In the genomic region with DNA sequence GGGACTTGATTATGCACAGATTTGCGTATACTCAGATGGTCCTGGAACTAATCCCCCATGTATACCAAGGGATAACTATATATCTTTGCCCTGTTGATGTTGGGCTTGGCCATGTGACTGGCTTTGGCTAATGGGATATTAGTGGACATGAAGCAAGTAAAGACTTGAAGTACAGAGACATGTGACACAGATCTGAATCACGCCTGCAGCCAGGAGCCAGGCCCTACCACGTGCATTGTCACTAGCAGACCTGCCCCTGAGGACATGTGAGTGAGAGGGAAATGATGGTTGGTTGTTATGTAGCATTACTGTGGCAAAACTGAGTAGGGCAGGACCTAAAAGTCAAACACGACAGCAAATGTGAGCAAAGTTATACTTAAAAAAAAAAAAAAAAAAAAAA, we compare ENCODE assay signal across 23 cellular contexts.
DNase-seq lines count a peak whose midpoint lies in the region; ATAC-seq and TF ChIP-seq lines count a peak whose summit lies in the region.
"Had no signal": no experiment of that assay in that cellular context is flagged by ENCODE, and none has a peak within 500 bp of the region (broad histone marks: within the 10 kb centered on the region; RNA-seq: fewer than 3 reads in every experiment).

No MANE protein-coding gene starts in this region.

- DNase-seq in H9, result no peak
- DNase-seq in OCI-M1 (lab: John Stamatoyannopoulos, UW), result peak; percentile 50
- DNase-seq in mammary epithelial cell, result peak; percentile 31
- DNase-seq in mesendoderm, result peak; percentile 3
- no peak for DNase-seq in nephron progenitor cell
- DNase-seq in T-helper 17 cell, result no peak
- DNase-seq in effector CD8-positive, alpha-beta T cell (lab: John Stamatoyannopoulos, UW), result no peak
- DNase-seq: Caco-2; CD4-positive, alpha-beta memory T cell; DMS 273 treated with DMSO at 0.1 percent for 48 hours; DMS79 treated with DMSO at 0.1 percent for 48 hours; GOT3; NCI-H1092; NCI-H1436; NCI-H187 treated with DMSO at 0.1 percent for 48 hours; NCI-H2107; NCI-H510A; NK-92 treated with Interleukin-12 subunit alpha and Interleukin-12 subunit beta, amount 100 ng/mL, for 24 hours had no signal

- H2AFZ ChIP-seq in H9 (ENCODE audit: low read length) (no peak overlapping the region), mammary epithelial cell (ENCODE audit: low read depth, low read length) (no peak overlapping the region)

- H3K4ac ChIP-seq in H9 (ENCODE audit: low read depth, low read length) (no peak overlapping the region), mesendoderm (ENCODE audit: low read depth, low read length) (no peak overlapping the region)

- no peaks in the 10 kb centered on the region for H3K9me3 ChIP-seq in H9 (ENCODE audit: control insufficient read depth, low read depth, low read length)
- H3K9me3 ChIP-seq in mammary epithelial cell (replicated peaks; ENCODE audit: insufficient read depth, low read length), result no peaks in the 10 kb centered on the region
- no peaks in the 10 kb centered on the region for H3K9me3 ChIP-seq in T-helper 17 cell (ENCODE audit: control insufficient read depth, low read length, poor library complexity, severe bottlenecking)
- H3K9me3 ChIP-seq: BLaER1, Caco-2 had no signal

- CTCF ChIA-PET in mammary epithelial cell (lab: Charles Lee; ENCODE audit: low non-redundant PET), result no interaction called here

- H3K4me3 ChIP-seq in mammary epithelial cell (replicated peaks in 1 of 3; ENCODE audit: insufficient read depth in 1 of 3, low read depth in 2 of 3, low read length in 3 of 3) (no peak overlapping the region), mesendoderm (ENCODE audit: low read length) (no peak overlapping the region)
- H3K4me3 ChIP-seq: BLaER1, GM12878, K562 had no signal

- H3K79me1 ChIP-seq in H9 (ENCODE audit: insufficient read depth, low read depth, low read length, poor library complexity, severe bottlenecking), result no peaks in the 10 kb centered on the region
- H3K79me1 ChIP-seq in mesendoderm (ENCODE audit: low read length), result no peaks in the 10 kb centered on the region

- no peak overlapping the region for H4K5ac ChIP-seq in H9 (ENCODE audit: insufficient read length, low read depth, low read length)
- no peak overlapping the region for H4K5ac ChIP-seq in mesendoderm (ENCODE audit: low read length)

- in situ Hi-C loops in mammary epithelial cell (cut with MboI; ENCODE audit: low sequenced_read_pairs in 2 of 2), result no loop called here

- H3K79me2 ChIP-seq in H9 (ENCODE audit: insufficient read depth, low read length) (no peaks in the 10 kb centered on the region), mammary epithelial cell (ENCODE audit: insufficient read depth, low read length) (no peaks in the 10 kb centered on the region), mesendoderm (ENCODE audit: control insufficient read depth, insufficient read depth, low read length) (no peaks in the 10 kb centered on the region)

- peaks cover 3 to 8% (median 6%) of the 10 kb centered on the region in 3 experiments; a peak in 5 of 7 replicates for H3K36me3 Mint-ChIP-seq in H9 (ENCODE audit: insufficient read depth in 1 of 3, low read depth in 3 of 3)
- no peaks in the 10 kb centered on the region for H3K36me3 Mint-ChIP-seq in nephron progenitor cell (ENCODE audit: low read depth)
- no peaks in the 10 kb centered on the region for H3K36me3 Mint-ChIP-seq in T-helper 17 cell (ENCODE audit: low read depth)

- H3K4me2 ChIP-seq in H9 (ENCODE audit: insufficient read depth, insufficient read length, low read length) (no peak overlapping the region), mammary epithelial cell (ENCODE audit: insufficient read depth, low read depth, low read length) (no peak overlapping the region), mesendoderm (ENCODE audit: low read length) (no peak overlapping the region)

- H2AK5ac ChIP-seq in H9 (ENCODE audit: insufficient read length, low read length), result no peak overlapping the region
- no peak overlapping the region for H2AK5ac ChIP-seq in mesendoderm (ENCODE audit: low read length)

- H4K8ac ChIP-seq in H9 (replicated peaks; ENCODE audit: insufficient read length, low read depth, low read length), result no peak overlapping the region
- H4K8ac ChIP-seq in mesendoderm (ENCODE audit: low read depth, low read length), result no peak overlapping the region

- H4K20me1 ChIP-seq in H9 (ENCODE audit: control insufficient read depth, insufficient read depth, insufficient read length) (no peaks in the 10 kb centered on the region), mammary epithelial cell (ENCODE audit: insufficient read depth, low read length) (no peaks in the 10 kb centered on the region)
- H4K20me1 ChIP-seq: BLaER1 had no signal

- H2BK5ac ChIP-seq in H9 (ENCODE audit: insufficient read length, low read length) (peak overlapping the region; percentile 69), mesendoderm (ENCODE audit: low read length) (no peak overlapping the region)

- TF ChIP-seq CTCF in H9 (conservative IDR thresholded peaks at IDR 0.05), result no peak
- no peak for TF ChIP-seq CTCF in mammary epithelial cell (conservative IDR thresholded peaks at IDR 0.05 in 1 of 2, IDR thresholded peaks at IDR 0.05 in 1 of 2; ENCODE audit: extremely low read depth in 1 of 2, insufficient read depth in 1 of 2, low read depth in 1 of 2, low read length in 2 of 2)
- TF ChIP-seq CTCF in nephron progenitor cell (IDR thresholded peaks at IDR 0.05), result no peak

- H3K27me3 ChIP-seq in H9 (ENCODE audit: insufficient read depth, low read length), result no peaks in the 10 kb centered on the region
- H3K27me3 ChIP-seq in mammary epithelial cell (ENCODE audit: insufficient read depth, low read length), result no peaks in the 10 kb centered on the region
- no peaks in the 10 kb centered on the region for H3K27me3 ChIP-seq in mesendoderm (ENCODE audit: insufficient read depth, low read length, poor library complexity)
- H3K27me3 ChIP-seq: BLaER1 had no signal

- H2BK20ac ChIP-seq in H9 (ENCODE audit: low read depth, low read length, poor library complexity, severe bottlenecking), result no peak overlapping the region

- no peak overlapping the region for H4K91ac ChIP-seq in H9 (ENCODE audit: insufficient read length, low read depth, low read length)

- H3K56ac ChIP-seq in H9 (ENCODE audit: insufficient read length, low read depth, low read length) (no peak overlapping the region), mesendoderm (ENCODE audit: low read length) (no peak overlapping the region)

- no TSS peak for BruUV-seq in mammary epithelial cell (replicated peaks; lab: Mats Ljungman, UMichigan)

- H3K14ac ChIP-seq in H9 (ENCODE audit: insufficient read depth, low read length), result no peak overlapping the region

- ATAC-seq in T-helper 17 cell, result no peak
- ATAC-seq: GM12878, K562, Panc1, Right ventricle myocardium inferior had no signal

- H2BK15ac ChIP-seq in H9 (ENCODE audit: low read depth, low read length) (no peak overlapping the region), mesendoderm (replicated peaks; ENCODE audit: low read depth) (no peak overlapping the region)

- peaks cover 0 to 5% of the 10 kb centered on the region in 2 experiments; a peak in 2 of 5 replicates for H3K9me3 Mint-ChIP-seq in H9
- no peaks in the 10 kb centered on the region for H3K9me3 Mint-ChIP-seq in nephron progenitor cell

- H3K27me3 Mint-ChIP-seq in H9 (ENCODE audit: low read depth) (no peaks in the 10 kb centered on the region), nephron progenitor cell (ENCODE audit: low read depth, poor library complexity) (no peaks in the 10 kb centered on the region), T-helper 17 cell (no peaks in the 10 kb centered on the region)
- H3K27me3 Mint-ChIP-seq: CD4-positive, alpha-beta memory T cell had no signal

- peaks cover 10% of the 10 kb centered on the region for H3K4me1 ChIP-seq in H9 (ENCODE audit: insufficient read depth, low read length)
- H3K4me1 ChIP-seq in mammary epithelial cell (ENCODE audit: insufficient read depth, low read length), result peaks cover 7% of the 10 kb centered on the region
- peaks cover 16% of the 10 kb centered on the region for H3K4me1 ChIP-seq in mesendoderm (ENCODE audit: control insufficient read depth, low read depth, low read length)

- H3K18ac ChIP-seq in H9 (ENCODE audit: insufficient read length, low read depth, low read length), result no peak overlapping the region
- H3K18ac ChIP-seq in mesendoderm (ENCODE audit: low read length), result no peak overlapping the region

- H3K4me1 Mint-ChIP-seq in H9 (peaks cover 33 to 50% of the 10 kb centered on the region in 2 experiments), nephron progenitor cell (peaks cover 23% of the 10 kb centered on the region), T-helper 17 cell (peaks cover 20% of the 10 kb centered on the region)

- no peak overlapping the region for H3T11ph ChIP-seq in H9 (ENCODE audit: low read length)

- no peak overlapping the region for H3K4me3 Mint-ChIP-seq in H9
- H3K4me3 Mint-ChIP-seq in nephron progenitor cell, result no peak overlapping the region
- H3K4me3 Mint-ChIP-seq in T-helper 17 cell, result no peak overlapping the region
- H3K4me3 Mint-ChIP-seq: CD4-positive, alpha-beta memory T cell had no signal

- no peaks in the 10 kb centered on the region for H3K36me3 ChIP-seq in mammary epithelial cell (ENCODE audit: insufficient read depth, low read length)
- no peaks in the 10 kb centered on the region for H3K36me3 ChIP-seq in mesendoderm (ENCODE audit: control insufficient read depth, insufficient read depth, low read length)
- H3K36me3 ChIP-seq: BLaER1 had no signal

- dilution Hi-C loops in mammary epithelial cell (cut with HindIII; ENCODE audit: low sequenced_read_pairs), result no loop called here

- peak overlapping the region in 2 of 3 experiments; percentile 74; a peak in 2 of 7 replicates for H3K27ac Mint-ChIP-seq in H9
- H3K27ac Mint-ChIP-seq in nephron progenitor cell, result no peak overlapping the region
- H3K27ac Mint-ChIP-seq in T-helper 17 cell, result no peak overlapping the region

- WGBS in H9 (ENCODE audit: extremely low coverage, insufficient read length, low lambda C conversion rate), result no CpG with 5 or more reads among the region's 4 CpGs
- WGBS in mammary epithelial cell (ENCODE audit: low coverage, missing lambda C conversion rate), result 74% methylated on average over 4 of the region's 4 CpGs
- WGBS in mesendoderm (ENCODE audit: extremely low coverage, insufficient coverage, low lambda C conversion rate), result no CpG with 5 or more reads among the region's 4 CpGs

- no peak overlapping the region for H3K23ac ChIP-seq in H9 (ENCODE audit: insufficient read length, low read depth, low read length)
- H3K23ac ChIP-seq in mesendoderm (ENCODE audit: low read length), result no peak overlapping the region

- H2BK120ac ChIP-seq in H9 (ENCODE audit: low read depth, low read length, poor library complexity, severe bottlenecking), result no peak overlapping the region
- H2BK120ac ChIP-seq in mesendoderm (ENCODE audit: low read depth, low read length), result no peak overlapping the region

- H3K27ac ChIP-seq in H9 (ENCODE audit: insufficient read length, low read depth, low read length) (no peak overlapping the region), mammary epithelial cell (ENCODE audit: insufficient read depth, low read depth, low read length) (no peak overlapping the region), mesendoderm (ENCODE audit: low read depth, low read length) (no peak overlapping the region)
- H3K27ac ChIP-seq: BLaER1 had no signal

- H3K9ac ChIP-seq in H9 (ENCODE audit: extremely low read depth, insufficient read length, low read length) (no peak overlapping the region), mammary epithelial cell (ENCODE audit: insufficient read depth, low read length) (no peak overlapping the region), mesendoderm (ENCODE audit: low read length) (no peak overlapping the region)
- H3K9ac ChIP-seq: BLaER1 had no signal

- intact Hi-C loops in mammary epithelial cell (cut with micrococcal nuclease), result no loop called here

- H2BK12ac ChIP-seq in H9 (ENCODE audit: insufficient read length, low read depth, low read length), result no peak overlapping the region

- H3K23me2 ChIP-seq in H9 (ENCODE audit: insufficient read length, low read depth, low read length, poor library complexity, severe bottlenecking), result no peaks in the 10 kb centered on the region

Comparison
In these comparisons a context has a peak if more than half of its experiments do, and no peak if none do; other contexts are left out.
1. DNase-seq: peak in OCI-M1 (single experiment), mammary epithelial cell (single experiment) and mesendoderm (single experiment); none in H9 (single experiment), nephron progenitor cell (single experiment), T-helper 17 cell (0 of 3) and effector CD8-positive, alpha-beta T cell (single experiment).
2. H3K27ac Mint-ChIP-seq: peak in H9 (2 of 3); none in nephron progenitor cell (single experiment) and T-helper 17 cell (single experiment).